Comparison of ENCODE assay signal across 19 cellular contexts in the genomic region with DNA sequence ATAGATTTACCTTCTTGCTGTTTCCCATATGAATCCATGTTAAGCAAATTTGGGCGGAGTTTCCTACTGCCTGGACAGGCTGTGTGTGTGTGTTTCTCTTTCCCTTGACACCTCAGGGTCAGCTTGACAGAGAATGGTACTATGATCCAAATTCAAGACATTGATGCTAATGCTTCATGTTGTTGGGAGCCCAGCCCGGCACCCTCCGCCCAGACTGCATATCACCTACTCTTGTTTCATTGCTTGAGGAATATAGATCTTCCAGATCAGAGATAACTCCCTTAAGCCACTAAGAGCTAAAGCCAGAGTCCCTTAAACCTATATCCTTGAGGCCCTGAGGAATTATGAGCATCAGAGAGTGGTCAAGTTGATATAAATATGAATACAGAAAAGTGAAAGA.
DNase-seq lines count a peak whose midpoint lies in the region; ATAC-seq and TF ChIP-seq lines count a peak whose summit lies in the region.
"Had no signal": no experiment of that assay in that cellular context is flagged by ENCODE, and none has a peak within 500 bp of the region (broad histone marks: within the 10 kb centered on the region; RNA-seq: fewer than 3 reads in every experiment).

No MANE protein-coding gene starts in this region.

- H3K27ac Mint-ChIP-seq in WTC11: 0 out of 2 replicates have a peak overlapping the region, but pooled peaks have one; percentile 1
- H3K27ac Mint-ChIP-seq: B cell; CD4-positive, alpha-beta T cell had no signal

- H3K9me3 Mint-ChIP-seq in WTC11: no peaks in the 10 kb centered on the region
- H3K9me3 Mint-ChIP-seq: CD4-positive, alpha-beta T cell had no signal

- H3K79me2 ChIP-seq in osteoblast (ENCODE audit: insufficient read depth, low read length): no peaks in the 10 kb centered on the region

- CTCF ChIA-PET in WTC11 (lab: Charles Lee): interaction anchor here (3.1 kb wide), 1 partner anchor 11 kb away, joined by 26 read pairs; no protein-coding TSS in a partner anchor
- CTCF ChIA-PET in RWPE1 (lab: Yijun Ruan, JAX): interaction anchor here (2.2 kb wide), 1 partner anchor 12 kb away, joined by 11 read pairs; no protein-coding TSS in a partner anchor

- H3K27me3 Mint-ChIP-seq in WTC11 (ENCODE audit: low read depth): no peaks in the 10 kb centered on the region; the same call in 1 of the 2 replicates
- H3K27me3 Mint-ChIP-seq: CD4-positive, alpha-beta T cell had no signal

- H3K9me3 ChIP-seq in right atrium auricular region (no peaks in the 10 kb centered on the region), osteoblast (ENCODE audit: low read depth, low read length) (no peaks in the 10 kb centered on the region), vagina (no peaks in the 10 kb centered on the region)
- H3K9me3 ChIP-seq: Caco-2 had no signal

- H3K4me3 Mint-ChIP-seq in WTC11: no peak overlapping the region
- H3K4me3 Mint-ChIP-seq: B cell; CD4-positive, alpha-beta T cell had no signal

- no peak for ATAC-seq in WTC11

- intact Hi-C loops in cardiac septum (cut with DNase I): loop anchor here (10.0 kb wide), 1 partner anchor 227 kb away; no protein-coding TSS in a partner anchor
- intact Hi-C loops in vagina (cut with DNase I): no loop called here

- no peak overlapping the region for H3K4me2 ChIP-seq in osteoblast (ENCODE audit: insufficient read depth, low read length)

- peaks cover 0 to 36% of the 10 kb centered on the region in 2 donors for H3K4me1 ChIP-seq in right atrium auricular region
- peaks cover 52% of the 10 kb centered on the region for H3K4me1 ChIP-seq in osteoblast (ENCODE audit: insufficient read depth, low read length)
- peaks cover 44% of the 10 kb centered on the region for H3K4me1 ChIP-seq in vagina

- TF ChIP-seq CTCF in right atrium auricular region (IDR thresholded peaks at IDR 0.05): no peak
- no peak for TF ChIP-seq CTCF in WTC11 (IDR thresholded peaks at IDR 0.05)
- no peak for TF ChIP-seq CTCF in osteoblast (IDR thresholded peaks at IDR 0.05; ENCODE audit: extremely low read depth, low read depth, low read length)
- TF ChIP-seq CTCF in vagina (IDR thresholded peaks at IDR 0.05): no peak
- TF ChIP-seq CTCF in RWPE1 (conservative IDR thresholded peaks at IDR 0.05; ENCODE audit: low read depth): no peak

- H3K27ac ChIP-seq in right atrium auricular region (peak overlapping the region; percentile 77 to 89), osteoblast (ENCODE audit: low read depth, low read length) (peak overlapping the region; percentile 7), vagina (peak overlapping the region; percentile 13), RWPE1 (no peak overlapping the region)

- no peaks in the 10 kb centered on the region for H4K20me1 ChIP-seq in osteoblast (ENCODE audit: insufficient read depth, low read length)

- H3K4me1 Mint-ChIP-seq in WTC11: no peaks in the 10 kb centered on the region
- H3K4me1 Mint-ChIP-seq: B cell had no signal

- no peaks in the 10 kb centered on the region for H3K27me3 ChIP-seq in right atrium auricular region
- no peaks in the 10 kb centered on the region for H3K27me3 ChIP-seq in osteoblast (ENCODE audit: insufficient read depth, low read length)
- H3K27me3 ChIP-seq in vagina: no peaks in the 10 kb centered on the region

- H3K4me3 ChIP-seq in right atrium auricular region (no peak overlapping the region), osteoblast (ENCODE audit: insufficient read depth, low read length) (no peak overlapping the region), vagina (no peak overlapping the region)

- DNase-seq in right atrium auricular region (ENCODE audit: low spot score): peak; percentile 44
- no peak for DNase-seq in cardiac septum (ENCODE audit: low spot score)
- no peak for DNase-seq in WTC11 (ENCODE audit: low spot score)
- DNase-seq in osteoblast (ENCODE audit: insufficient read length, low spot score, missing footprints): no peak
- DNase-seq in vagina (ENCODE audit: extremely low spot score in 2 of 2): no peak
- DNase-seq in GM03348 (ENCODE audit: low spot score): no peak
- DNase-seq in RWPE1 (ENCODE audit: low spot score): no peak
- no peak for DNase-seq in foreskin melanocyte
- DNase-seq: Caco-2; CD4-positive, alpha-beta T cell; Karpas-422; NCI-H1694; NCI-H2081; NCI-H2171; NCI-H446 treated with DMSO at 0.1 percent for 48 hours; NCI-H526 treated with DMSO at 0.1 percent for 48 hours; OCI-M1; Right ventricle myocardium superior had no signal

- no peaks in the 10 kb centered on the region for H3K36me3 ChIP-seq in right atrium auricular region
- H3K36me3 ChIP-seq in osteoblast (ENCODE audit: insufficient read depth, low read length): no peaks in the 10 kb centered on the region
- H3K36me3 ChIP-seq in vagina: no peaks in the 10 kb centered on the region

- TF ChIP-seq POLR2A in vagina (IDR thresholded peaks at IDR 0.05): no peak

- H3K36me3 Mint-ChIP-seq in WTC11: no peaks in the 10 kb centered on the region

- POLR2A ChIA-PET in WTC11 (lab: Charles Lee) (no interaction called here), RWPE1 (lab: Yijun Ruan, JAX; ENCODE audit: low non-redundant PET) (no interaction called here)

- no peak overlapping the region for H2AFZ ChIP-seq in osteoblast (ENCODE audit: low read length)

TF ChIP-seq in WTC11, 78 proteins besides CTCF, POLR2A, EP300 and RAD21 (continues in another document):
- TF ChIP-seq USF2 (CRISPR knock-in tag; IDR thresholded peaks at IDR 0.05) (no peak), ZNF532 (CRISPR knock-in tag; IDR thresholded peaks at IDR 0.05; ENCODE audit: borderline replicate concordance) (no peak), ERG (CRISPR knock-in tag; IDR thresholded peaks at IDR 0.05) (no peak), CBFB (CRISPR knock-in tag; IDR thresholded peaks at IDR 0.05; ENCODE audit: low read depth) (no peak), ZNF396 (CRISPR knock-in tag; IDR thresholded peaks at IDR 0.05; ENCODE audit: borderline replicate concordance) (no peak), MYBL2 (CRISPR knock-in tag; IDR thresholded peaks at IDR 0.05) (no peak), GRHL2 (CRISPR knock-in tag; IDR thresholded peaks at IDR 0.05; ENCODE audit: insufficient replicate concordance, severe bottlenecking) (no peak), CDX4 (CRISPR knock-in tag; IDR thresholded peaks at IDR 0.05; ENCODE audit: borderline replicate concordance) (no peak), ZNF219 (CRISPR knock-in tag; IDR thresholded peaks at IDR 0.05; ENCODE audit: borderline replicate concordance) (no peak)
